In the genomic region with DNA sequence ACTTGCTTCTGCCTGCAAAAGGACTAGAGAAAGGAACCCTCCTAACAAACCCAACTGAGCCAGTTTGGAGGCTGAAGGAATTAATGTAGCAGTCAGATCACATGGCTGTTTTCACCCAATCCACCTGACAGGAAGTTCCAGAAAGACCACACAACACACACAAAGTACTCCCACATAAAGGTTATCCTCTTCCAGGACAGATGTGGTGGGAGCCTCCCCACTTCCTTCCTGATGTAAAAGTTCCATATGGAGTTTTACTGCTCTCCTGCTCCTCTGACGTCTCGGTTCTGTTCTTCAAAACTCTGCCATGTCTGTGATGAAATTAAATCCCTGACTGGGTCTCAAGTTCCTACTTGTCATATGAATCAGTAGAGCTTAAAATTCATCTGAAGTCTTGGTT, we compare ENCODE assay signal across 31 cellular contexts.
"Had no signal": no experiment of that assay in that cellular context is flagged by ENCODE, and none has a peak within 500 bp of the region (broad histone marks: within the 10 kb centered on the region; RNA-seq: fewer than 3 reads in every experiment).

No MANE protein-coding gene starts in this region.

- ATAC-seq: left colon; mucosa of descending colon; naive thymus-derived CD4-positive, alpha-beta T cell; natural killer cell treated with Interleukin-12 subunit alpha and Interleukin-12 subunit beta and Interleukin-15 and Interleukin-18, amount 100 ng/mL, for 72 hours; pancreas; right cardiac atrium; sciatic nerve; stimulated activated naive B cell treated with anti-CD40 and anti-IgM and Interleukin-4, amounts not matched to agents 10 μg/mL and 1 μg/mL and 100 μg/mL, for 72 hours; stimulated activated naive CD8-positive, alpha-beta T cell treated with anti-CD3 and anti-CD28 coated beads, Interleukin-15, Interleukin-2, amounts not matched to agents 100 U/mL and 50 U/mL, for 24 hours had no signal

- H3K9me3 ChIP-seq: left ventricle myocardium inferior, mucosa of descending colon, pancreas, prostate gland, stomach, testis, thyroid gland, transverse colon, upper lobe of left lung, vagina had no signal

- H3K27ac Mint-ChIP-seq: immature natural killer cell; memory B cell; naive thymus-derived CD4-positive, alpha-beta T cell; natural killer cell treated with Interleukin-12 subunit alpha and Interleukin-12 subunit beta and Interleukin-15 and Interleukin-18, amount 100 ng/mL, for 72 hours; stimulated activated naive B cell treated with anti-CD40 and anti-IgM and Interleukin-4, amounts not matched to agents 10 μg/mL and 1 μg/mL and 100 μg/mL, for 72 hours had no signal

- H3K4me3 ChIP-seq: left ventricle myocardium inferior, lung, mucosa of descending colon, pancreas, prostate gland, skin epidermis, stomach, testis, thyroid gland, transverse colon, upper lobe of left lung, vagina had no signal

- H3K36me3 Mint-ChIP-seq: immature natural killer cell; memory B cell; naive thymus-derived CD4-positive, alpha-beta T cell; natural killer cell treated with Interleukin-12 subunit alpha and Interleukin-12 subunit beta and Interleukin-15 and Interleukin-18, amount 100 ng/mL, for 72 hours; stimulated activated naive B cell treated with anti-CD40 and anti-IgM and Interleukin-4, amounts not matched to agents 10 μg/mL and 1 μg/mL and 100 μg/mL, for 72 hours had no signal

- H3K36me3 ChIP-seq: left ventricle myocardium inferior, pancreas, prostate gland, stomach, thyroid gland, transverse colon, upper lobe of left lung, vagina had no signal

- H3K27me3 ChIP-seq: testis, thyroid gland, transverse colon, upper lobe of left lung, vagina had no signal

- H3K4me1 ChIP-seq: pancreas, prostate gland, stomach, testis, transverse colon, upper lobe of left lung, vagina had no signal

- H3K27ac ChIP-seq: left ventricle myocardium inferior, pancreas, prostate gland, skin epidermis, stomach, testis, thyroid gland, transverse colon, upper lobe of left lung, vagina had no signal

- H3K9me3 Mint-ChIP-seq: immature natural killer cell; memory B cell; natural killer cell treated with Interleukin-12 subunit alpha and Interleukin-12 subunit beta and Interleukin-15 and Interleukin-18, amount 100 ng/mL, for 72 hours; stimulated activated naive B cell treated with anti-CD40 and anti-IgM and Interleukin-4, amounts not matched to agents 10 μg/mL and 1 μg/mL and 100 μg/mL, for 72 hours had no signal

- DNase-seq: hypothalamus; immature natural killer cell; kidney; left colon; left ventricle myocardium inferior; midbrain; mucosa of descending colon; naive thymus-derived CD4-positive, alpha-beta T cell; nucleus accumbens; pancreas; posterior cingulate gyrus; retina; right cardiac atrium; stimulated activated CD4-positive, alpha-beta T cell treated with anti-CD3 and anti-CD28 coated beads, Interleukin-12 subunit alpha, Interleukin-12 subunit beta, amount 100 ng/mL, for 4 hours; stimulated activated CD4-positive, alpha-beta T cell treated with anti-CD3 and anti-CD28 coated beads, Interleukin-15, amount 100 ng/mL, for 24 hours; stimulated activated CD4-positive, alpha-beta T cell treated with anti-CD3 and anti-CD28 coated beads, Interleukin-2, amount 100 ng/mL, for 24 hours; stimulated activated CD4-positive, alpha-beta T cell treated with anti-CD3 and anti-CD28 coated beads, Interleukin-4, amount 100 ng/mL, for 1 hour; stimulated activated naive B cell treated with anti-CD40 and anti-IgM and Interleukin-4, amounts not matched to agents 10 μg/mL and 1 μg/mL and 100 μg/mL, for 72 hours; stimulated activated naive CD8-positive, alpha-beta T cell treated with anti-CD3 and anti-CD28 coated beads, Interleukin-15, Interleukin-2, amounts not matched to agents 100 U/mL and 50 U/mL, for 24 hours; stomach; testis; thyroid gland; transverse colon; upper lobe of left lung had no signal
